In genomic region chr4:17616283-17616682, GRCh38 we compare ENCODE assay signal across 10 cellular contexts. TPM values are rescaled to one million over a fixed set of nuclear protein-coding genes. Genes with fewer than 3 reads are reported as not detected.
DNase-seq lines count a peak whose midpoint lies in the region; ATAC-seq, FAIRE-seq and TF ChIP-seq lines count a peak whose summit lies in the region.
"Had no signal": no experiment of that assay in that cellular context is flagged by ENCODE, and none has a peak within 500 bp of the region (broad histone marks: within the 10 kb centered on the region; RNA-seq: fewer than 3 reads in every experiment).

No MANE protein-coding gene starts in this region.

- intact Hi-C loops in A673 (cut with micrococcal nuclease; ENCODE audit: unreplicated experiment), result loop anchor here (10.0 kb wide), 1 partner anchor 189 kb away; no protein-coding TSS in a partner anchor

- peaks cover 0 to 2% (median 0%) of the 10 kb centered on the region in 7 donors for H3K9me3 Mint-ChIP-seq in naive B cell

- H3K4me1 ChIP-seq in A673 (ENCODE audit: insufficient read depth, low read length, poor library complexity, severe bottlenecking) (peaks cover 10% of the 10 kb centered on the region), HUES48 (ENCODE audit: control insufficient read depth, insufficient read depth, low read length) (0 out of 2 replicates have a peak, but pooled peaks cover 3% of the 10 kb centered on the region)

- H3K27me3 ChIP-seq in A673 (replicated peaks; ENCODE audit: insufficient read depth, low read depth, low read length, poor library complexity) (no peaks in the 10 kb centered on the region), HUES48 (ENCODE audit: control insufficient read depth, insufficient read depth, low read length) (no peaks in the 10 kb centered on the region), brain microvascular endothelial cell (replicated peaks) (no peaks in the 10 kb centered on the region)
- H3K27me3 ChIP-seq: cardiac muscle cell had no signal

- DNase-seq in A673 (ENCODE audit: low spot score), result no peak
- no peak for DNase-seq in brain microvascular endothelial cell
- DNase-seq in naive B cell, result no peak
- DNase-seq in HTR-8/SVneo (ENCODE audit: insufficient read length, low spot score), result no peak
- DNase-seq in NCI-H446 (lab: John Stamatoyannopoulos, UW), result no peak
- DNase-seq in stimulated activated CD4-positive, alpha-beta T cell treated with anti-CD3 and anti-CD28 coated beads, Interleukin-4, amount 100 ng/mL, for 4 hours, result no peak
- DNase-seq in effector CD8-positive, alpha-beta T cell (lab: John Stamatoyannopoulos, UW), result no peak
- DNase-seq: NCI-H774 had no signal

- H3K4me3 Mint-ChIP-seq in naive B cell, result peak overlapping the region; percentile 54 to 88 (median 78)

- TSS peak; percentile 15 for BruUV-seq in A673 (replicated peaks; lab: Mats Ljungman, UMichigan)

- H3K27me3 Mint-ChIP-seq in naive B cell, result no peaks in the 10 kb centered on the region

- peaks cover 25 to 57% (median 35%) of the 10 kb centered on the region in 3 donors for H3K4me1 Mint-ChIP-seq in naive B cell

- no peak for ATAC-seq in naive B cell (ENCODE audit: low read depth in 2 of 2)

- H3K36me3 ChIP-seq in A673 (ENCODE audit: insufficient read depth, low read length, poor library complexity, severe bottlenecking) (peaks cover 27% of the 10 kb centered on the region), HUES48 (ENCODE audit: control insufficient read depth, insufficient read depth, low read length) (peaks cover 49% of the 10 kb centered on the region), brain microvascular endothelial cell (replicated peaks) (peaks cover 24% of the 10 kb centered on the region)

- TF ChIP-seq CTCF in A673 (conservative IDR thresholded peaks at IDR 0.05; ENCODE audit: low read depth, low read length), result no peak
- no peak for TF ChIP-seq CTCF in brain microvascular endothelial cell (IDR thresholded peaks at IDR 0.05; ENCODE audit: low read depth, low read length, missing control alignments)

- CTCF ChIA-PET in A673 (lab: Charles Lee), result no interaction called here

- no peak for FAIRE-seq in HTR-8/SVneo (lab: Jason Lieb, UNC)

- no peak overlapping the region for H3K9ac ChIP-seq in HUES48 (ENCODE audit: low read depth, low read length)

- peak overlapping the region; percentile 46 to 92 (median 78) for H3K27ac Mint-ChIP-seq in naive B cell

- POLR2A ChIA-PET in A673 (lab: Charles Lee; ENCODE audit: low non-redundant PET), result no interaction called here

- peaks cover 0 to 17% of the 10 kb centered on the region in 2 donors for H3K36me3 Mint-ChIP-seq in naive B cell

- no peak overlapping the region for H3K27ac ChIP-seq in A673 (ENCODE audit: low read depth, low read length, poor library complexity, severe bottlenecking)
- H3K27ac ChIP-seq in HUES48 (ENCODE audit: low read depth, low read length), result no peak overlapping the region
- H3K27ac ChIP-seq in brain microvascular endothelial cell, result no peak overlapping the region
- H3K27ac ChIP-seq: cardiac muscle cell had no signal

- H3K9me3 ChIP-seq in A673 (ENCODE audit: low read depth, low read length, poor library complexity, severe bottlenecking), result no peaks in the 10 kb centered on the region
- H3K9me3 ChIP-seq in HUES48 (ENCODE audit: control insufficient read depth, insufficient read depth, low read length), result no peaks in the 10 kb centered on the region

- in situ Hi-C loops in brain microvascular endothelial cell (cut with HindIII; ENCODE audit: low pct_ligation_motif_present, low sequenced_read_pairs), result no loop called here

- H3K4me3 ChIP-seq in A673 (ENCODE audit: low read depth, low read length, poor library complexity, severe bottlenecking) (no peak overlapping the region), HUES48 (ENCODE audit: low read depth, low read length) (0 out of 2 replicates have a peak overlapping the region, but pooled peaks have one; percentile 26), brain microvascular endothelial cell (ENCODE audit: low read depth, low read length) (peak overlapping the region; percentile 1)

RNA-seq across cellular contexts. Expression of gene MED28, which starts 1.8 kb away (rescaled TPM):
- total RNA-seq in A673 (2021), result 46.6 and 48.8 TPM in 2 replicates
- polyA plus RNA-seq in naive B cell (ENCODE audit: low read depth in 6 of 6), result 10 to 100 TPM; 39.8 to 60.4 (median 48.1) TPM

RNA-seq across cellular contexts. Expression of gene LAP3, which starts 39.3 kb away (rescaled TPM):
- total RNA-seq in A673 (2021), result 53.8 and 54.1 TPM in 2 replicates
- 10 to 100 TPM; 33.4 to 54.5 (median 40.6) TPM for polyA plus RNA-seq in naive B cell (ENCODE audit: low read depth in 6 of 6)
